ENCODE assay signal across 1 cellular context in genomic region chr10:69124558-69125121, GRCh38.
TF ChIP-seq lines count a peak whose summit lies in the region.

No MANE protein-coding gene starts in this region.

TF ChIP-seq in GM12878, 131 proteins besides CTCF, POLR2A, EP300 and RAD21:
- TF ChIP-seq MLLT1 (IDR thresholded peaks at IDR 0.05), result peak; percentile 88
- TF ChIP-seq, protein P1, sequence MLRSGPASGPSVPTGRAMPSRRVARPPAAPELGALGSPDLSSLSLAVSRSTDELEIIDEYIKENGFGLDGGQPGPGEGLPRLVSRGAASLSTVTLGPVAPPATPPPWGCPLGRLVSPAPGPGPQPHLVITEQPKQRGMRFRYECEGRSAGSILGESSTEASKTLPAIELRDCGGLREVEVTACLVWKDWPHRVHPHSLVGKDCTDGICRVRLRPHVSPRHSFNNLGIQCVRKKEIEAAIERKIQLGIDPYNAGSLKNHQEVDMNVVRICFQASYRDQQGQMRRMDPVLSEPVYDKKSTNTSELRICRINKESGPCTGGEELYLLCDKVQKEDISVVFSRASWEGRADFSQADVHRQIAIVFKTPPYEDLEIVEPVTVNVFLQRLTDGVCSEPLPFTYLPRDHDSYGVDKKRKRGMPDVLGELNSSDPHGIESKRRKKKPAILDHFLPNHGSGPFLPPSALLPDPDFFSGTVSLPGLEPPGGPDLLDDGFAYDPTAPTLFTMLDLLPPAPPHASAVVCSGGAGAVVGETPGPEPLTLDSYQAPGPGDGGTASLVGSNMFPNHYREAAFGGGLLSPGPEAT (IDR thresholded peaks at IDR 0.05; ENCODE audit: low read depth), result peak; percentile 10; the same call in 1 of the 2 replicates
- no peak for TF ChIP-seq MXI1 (IDR thresholded peaks at IDR 0.05; ENCODE audit: low read depth, low read length)
- TF ChIP-seq SUZ12 (IDR thresholded peaks at IDR 0.05; ENCODE audit: unreplicated experiment), result no peak
- no peak for TF ChIP-seq CHD2 (IDR thresholded peaks at IDR 0.05; ENCODE audit: borderline replicate concordance, low read depth, low read length)
- no peak for TF ChIP-seq FOS (IDR thresholded peaks at IDR 0.05; ENCODE audit: borderline replicate concordance, extremely low read depth, insufficient read length)
- TF ChIP-seq, protein P2, sequence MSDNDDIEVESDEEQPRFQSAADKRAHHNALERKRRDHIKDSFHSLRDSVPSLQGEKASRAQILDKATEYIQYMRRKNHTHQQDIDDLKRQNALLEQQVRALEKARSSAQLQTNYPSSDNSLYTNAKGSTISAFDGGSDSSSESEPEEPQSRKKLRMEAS (IDR thresholded peaks at IDR 0.05; ENCODE audit: low read depth, low read length), result no peak
- peak in 1 of 2 experiments; percentile 63; a peak in 1 of 3 replicates for TF ChIP-seq EGR1 (IDR thresholded peaks at IDR 0.05; ENCODE audit: borderline replicate concordance in 1 of 2, low read depth in 2 of 2, low read length in 2 of 2)
- 0 out of 2 replicates have a peak, but pooled peaks have one; percentile 1 for TF ChIP-seq MEF2A (IDR thresholded peaks at IDR 0.05; ENCODE audit: insufficient read depth, low read depth, low read length)
- TF ChIP-seq RUNX3 (IDR thresholded peaks at IDR 0.05; ENCODE audit: low read length), result peak; percentile 62
- TF ChIP-seq IKZF2 (IDR thresholded peaks at IDR 0.05), result 0 out of 4 replicates have a peak, but pooled peaks of 1 of the 2 experiments have one; percentile 8
